ENCODE assay signal across 10 cellular contexts in genomic region chr1:31930827-31931226, GRCh38. TPM values are rescaled to one million over a fixed set of nuclear protein-coding genes. Genes with fewer than 3 reads are reported as not detected.
DNase-seq lines count a peak whose midpoint lies in the region; ATAC-seq and TF ChIP-seq lines count a peak whose summit lies in the region.
"Had no signal": no experiment of that assay in that cellular context is flagged by ENCODE, and none has a peak within 500 bp of the region (broad histone marks: within the 10 kb centered on the region; RNA-seq: fewer than 3 reads in every experiment).

No MANE protein-coding gene starts in this region.

- no peak for TF ChIP-seq CTCF in CD8-positive, alpha-beta T cell (IDR thresholded peaks at IDR 0.05)
- TF ChIP-seq CTCF in KMS-11 (conservative IDR thresholded peaks at IDR 0.05; ENCODE audit: low read depth, low read length) (no peak), breast epithelium (IDR thresholded peaks at IDR 0.05) (no peak), neutrophil (IDR thresholded peaks at IDR 0.05) (no peak)

- POLR2A ChIA-PET in CD8-positive, alpha-beta T cell (lab: Charles Lee), result interaction anchor here (1.2 to 1.4 kb wide), 3 partner anchors 8 to 116 kb away, joined by 3 read pairs; partner anchors contain the start of gene SPOCD1
- POLR2A ChIA-PET in HEK293T (lab: Yijun Ruan, JAX), result interaction anchor here (0.7 kb wide), 2 partner anchors 13 to 24 kb away, joined by 3 read pairs; no protein-coding TSS in a partner anchor

- peaks cover 5% of the 10 kb centered on the region for H3K36me3 Mint-ChIP-seq in CD8-positive, alpha-beta T cell

- TF ChIP-seq POLR2A in breast epithelium (IDR thresholded peaks at IDR 0.05), result no peak

- H2AFZ ChIP-seq in KMS-11 (ENCODE audit: low read depth), result no peak overlapping the region
- H2AFZ ChIP-seq: neural progenitor cell had no signal

- H3K4me3 Mint-ChIP-seq in CD8-positive, alpha-beta T cell, result peak overlapping the region; percentile 75
- H3K4me3 Mint-ChIP-seq: neural progenitor cell had no signal

- peaks cover 95% of the 10 kb centered on the region for H3K4me1 ChIP-seq in CD8-positive, alpha-beta T cell (ENCODE audit: insufficient read depth, low read length)
- peaks cover 98% of the 10 kb centered on the region for H3K4me1 ChIP-seq in KMS-11 (ENCODE audit: low read depth, poor library complexity, severe bottlenecking)
- peaks cover 2 to 38% of the 10 kb centered on the region in 2 donors for H3K4me1 ChIP-seq in breast epithelium
- H3K4me1 ChIP-seq in neutrophil (ENCODE audit: control insufficient read depth in 1 of 2, insufficient read depth in 1 of 2, low read depth in 1 of 2, low read length in 1 of 2), result peaks cover 98 to 100% of the 10 kb centered on the region in 2 experiments

- H3K4me1 Mint-ChIP-seq in CD8-positive, alpha-beta T cell (ENCODE audit: low read depth), result peaks cover 86% of the 10 kb centered on the region

- no peak overlapping the region for H3K9ac ChIP-seq in KMS-11
- H3K9ac ChIP-seq: neural progenitor cell had no signal

- H3K79me2 ChIP-seq in KMS-11 (ENCODE audit: insufficient read depth, low read depth), result peaks cover 100% of the 10 kb centered on the region

- peak overlapping the region; percentile 82 for H3K27ac Mint-ChIP-seq in CD8-positive, alpha-beta T cell
- H3K27ac Mint-ChIP-seq: neural progenitor cell had no signal

- no peak for ATAC-seq in CD8-positive, alpha-beta T cell
- no peak for ATAC-seq in HG03432 (IDR thresholded peaks at IDR 0.05; ENCODE audit: unreplicated experiment)

- H3K36me3 ChIP-seq in CD8-positive, alpha-beta T cell (ENCODE audit: insufficient read depth, low read length), result no peaks in the 10 kb centered on the region
- H3K36me3 ChIP-seq in KMS-11 (ENCODE audit: insufficient read depth) (no peaks in the 10 kb centered on the region), breast epithelium (no peaks in the 10 kb centered on the region), neutrophil (no peaks in the 10 kb centered on the region)
- H3K36me3 ChIP-seq: neural progenitor cell had no signal

- no peaks in the 10 kb centered on the region for H3K9me3 ChIP-seq in CD8-positive, alpha-beta T cell (ENCODE audit: low read length)
- H3K9me3 ChIP-seq in breast epithelium (no peaks in the 10 kb centered on the region), neutrophil (no peaks in the 10 kb centered on the region)

- no peak overlapping the region for H3K27ac ChIP-seq in CD8-positive, alpha-beta T cell (ENCODE audit: low read depth, low read length)
- H3K27ac ChIP-seq in KMS-11 (no peak overlapping the region), breast epithelium (peak overlapping the region; percentile 50 to 97), neutrophil (peak overlapping the region; percentile 97)
- H3K27ac ChIP-seq: neural progenitor cell had no signal

- intact Hi-C loops in CD8-positive, alpha-beta T cell (cut with DNase I, micrococcal nuclease), result loop anchor here (1.0 to 10.0 kb wide), 4 partner anchors 12 to 1176 kb away; partner anchors contain the start of genes LAPTM5 (in 1 of the 2) and PEF1 (in 1 of the 2)
- intact Hi-C loops in breast epithelium (cut with DNase I; ENCODE audit: low total_unique reads), result no loop called here

- no peaks in the 10 kb centered on the region for H3K27me3 ChIP-seq in CD8-positive, alpha-beta T cell (ENCODE audit: insufficient read depth, low read length)
- H3K27me3 ChIP-seq in KMS-11 (ENCODE audit: insufficient read depth, low read depth) (no peaks in the 10 kb centered on the region), breast epithelium (no peaks in the 10 kb centered on the region), neutrophil (no peaks in the 10 kb centered on the region)
- H3K27me3 ChIP-seq: neural progenitor cell had no signal

- peak overlapping the region; percentile 20; the same call in 1 of the 2 replicates for H3K4me2 ChIP-seq in KMS-11

- H3K27me3 Mint-ChIP-seq in CD8-positive, alpha-beta T cell (ENCODE audit: low read depth), result no peaks in the 10 kb centered on the region

- peaks cover 87% of the 10 kb centered on the region for H4K20me1 ChIP-seq in KMS-11 (ENCODE audit: insufficient read depth)

- H3K9me3 Mint-ChIP-seq in CD8-positive, alpha-beta T cell, result no peaks in the 10 kb centered on the region
- H3K9me3 Mint-ChIP-seq: neural progenitor cell had no signal

- no peak for DNase-seq in CD8-positive, alpha-beta T cell
- DNase-seq in breast epithelium (ENCODE audit: low spot score in 2 of 2), result no peak
- DNase-seq in Ammon's horn (ENCODE audit: low spot score), result no peak
- DNase-seq in HEK293T (ENCODE audit: extremely low spot score), result no peak
- DNase-seq in midbrain (lab: John Stamatoyannopoulos, UW), result no peak
- DNase-seq: GDM1 had no signal

- CTCF ChIA-PET in CD8-positive, alpha-beta T cell (lab: Charles Lee), result interaction anchor here (0.6 to 1.4 kb wide), 2 partner anchors 112 to 141 kb away, joined by 3 read pairs; no protein-coding TSS in a partner anchor
- CTCF ChIA-PET in HEK293T (lab: Yijun Ruan, JAX), result interaction anchor here (0.6 to 1.3 kb wide), 3 partner anchors 21 to 155 kb away, joined by 3 to 5 read pairs (median 3); no protein-coding TSS in a partner anchor

- no peak overlapping the region for H3K4me3 ChIP-seq in CD8-positive, alpha-beta T cell (ENCODE audit: low read depth, low read length)
- H3K4me3 ChIP-seq in KMS-11 (IDR thresholded peaks at IDR 0.05; ENCODE audit: insufficient read depth, low read depth, low read length) (no peak overlapping the region), breast epithelium (peak overlapping the region in 1 of 3 donors; percentile 1), neutrophil (ENCODE audit: low read depth in 1 of 2, low read length in 1 of 2) (no peak overlapping the region)
- H3K4me3 ChIP-seq: neural progenitor cell had no signal

TF ChIP-seq in HEK293T, 16 proteins besides CTCF, POLR2A, EP300 and RAD21:
- TF ChIP-seq LEF1 (IDR thresholded peaks at IDR 0.05; ENCODE audit: borderline replicate concordance), result no peak
- TF ChIP-seq NFRKB (IDR thresholded peaks at IDR 0.05), result no peak
- no peak for TF ChIP-seq ZNF384 (IDR thresholded peaks at IDR 0.05)
- no peak for TF ChIP-seq PKNOX1 (IDR thresholded peaks at IDR 0.05)
- TF ChIP-seq TARDBP (IDR thresholded peaks at IDR 0.05), result no peak
- TF ChIP-seq L3MBTL2 (conservative IDR thresholded peaks at IDR 0.05), result no peak
- no peak for TF ChIP-seq HDGF (IDR thresholded peaks at IDR 0.05; ENCODE audit: borderline replicate concordance)
- no peak for TF ChIP-seq SUZ12 (IDR thresholded peaks at IDR 0.05)
- no peak for TF ChIP-seq CTBP1 (IDR thresholded peaks at IDR 0.05; ENCODE audit: borderline replicate concordance)
- TF ChIP-seq ARNT (IDR thresholded peaks at IDR 0.05), result no peak
- no peak for TF ChIP-seq SP1 (IDR thresholded peaks at IDR 0.05)
- no peak for TF ChIP-seq ELF4 (IDR thresholded peaks at IDR 0.05)
- TF ChIP-seq BHLHE40 (IDR thresholded peaks at IDR 0.05; ENCODE audit: borderline replicate concordance), result no peak
- TF ChIP-seq FOXA1 (IDR thresholded peaks at IDR 0.05), result no peak
TF ChIP-seq in HEK293T: peak in this region for 0.

RNA-seq across cellular contexts. Expression of gene PTP4A2, which starts 7.3 kb away (rescaled TPM):
- total RNA-seq in CD8-positive, alpha-beta T cell, result 100 to 1,000 TPM; 257 to 278 TPM
- 100 to 1,000 TPM; 225 to 271 (median 252) TPM for total RNA-seq in breast epithelium

Comparison
In these comparisons a context has a peak if more than half of its experiments do, and no peak if none do; other contexts are left out.
1. H3K27ac ChIP-seq: peak in breast epithelium (2 of 2) and neutrophil (single experiment); none in CD8-positive, alpha-beta T cell (single experiment) and KMS-11 (single experiment).